31 cellular contexts compared by ENCODE assay signal in the genomic region with DNA sequence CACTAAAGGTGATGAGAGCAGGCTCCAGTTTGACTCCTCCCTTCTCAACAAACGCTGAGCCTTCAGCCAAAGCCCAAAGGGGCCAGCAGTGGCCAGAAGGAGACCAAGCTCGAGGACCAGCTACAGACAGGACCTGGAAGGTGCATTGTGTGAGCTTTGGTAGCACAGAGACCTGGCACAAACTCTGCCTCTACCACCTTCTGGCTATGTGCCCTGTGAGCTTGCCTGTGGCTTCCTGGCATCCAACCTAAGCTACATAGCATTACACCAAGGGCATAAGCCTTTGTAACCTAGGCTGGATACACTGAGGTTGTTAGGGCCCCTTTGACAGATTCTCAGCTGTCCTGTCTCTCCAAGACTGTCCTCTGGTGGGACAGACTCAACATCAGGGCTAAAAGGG. TPM values are rescaled to one million over a fixed set of nuclear protein-coding genes. Genes with fewer than 3 reads are reported as not detected.
"Had no signal": no experiment of that assay in that cellular context is flagged by ENCODE, and none has a peak within 500 bp of the region (broad histone marks: within the 10 kb centered on the region; RNA-seq: fewer than 3 reads in every experiment).

No MANE protein-coding gene starts in this region.

- H3K4me3 ChIP-seq: colonic mucosa, esophagus squamous epithelium, gastrocnemius medialis, heart right ventricle, left lung, lower lobe of right lung, mucosa of descending colon had no signal

- H3K36me3 ChIP-seq: colonic mucosa, esophagus squamous epithelium, gastrocnemius medialis, heart right ventricle, left lung, lower lobe of right lung had no signal

- DNase-seq: colonic mucosa; cortex of kidney; effector CD8-positive, alpha-beta T cell; effector memory CD8-positive, alpha-beta T cell; endodermal cell; erythroblast; esophagus squamous epithelium; foreskin fibroblast; foreskin melanocyte; gastrocnemius medialis; glutamatergic neuron; head of caudate nucleus; heart right ventricle; hippocampal formation; left cardiac atrium; left lung; left ventricle myocardium superior; lower lobe of right lung; mesenchymal stem cell; mucosa of descending colon; naive B cell had no signal

- H3K9me3 ChIP-seq: colonic mucosa, esophagus squamous epithelium, gastrocnemius medialis, left lung, lower lobe of right lung, mucosa of descending colon had no signal

- H3K27ac ChIP-seq: colonic mucosa, epithelial cell of prostate, esophagus squamous epithelium, gastrocnemius medialis, heart right ventricle, left lung, lower lobe of right lung had no signal

- ATAC-seq: effector memory CD8-positive, alpha-beta T cell; esophagus mucosa; gastrocnemius medialis; heart right ventricle; left cardiac atrium; left lung; left ventricle myocardium superior; lower lobe of right lung; mucosa of descending colon had no signal

- H3K27me3 ChIP-seq: colonic mucosa, gastrocnemius medialis had no signal

- H3K4me1 ChIP-seq: colonic mucosa, esophagus squamous epithelium, left lung, lower lobe of right lung had no signal

RNA-seq across cellular contexts. Expression of a gene that starts 6.6 kb away (rescaled TPM):
- total RNA-seq: dermis microvascular lymphatic vessel endothelial cell, esophagus mucosa, esophagus squamous epithelium, glomerular endothelial cell, kidney epithelial cell, left ventricle myocardium superior, lower leg skin, lung microvascular endothelial cell, mesenteric fat pad, myocyte had no signal
- polyA plus RNA-seq: keratinocyte had no signal
